Comparison of ENCODE assay signal across 8 cellular contexts in genomic region chr10:128924918-128925317, GRCh38.
"Had no signal": no experiment of that assay in that cellular context is flagged by ENCODE, and none has a peak within 500 bp of the region (broad histone marks: within the 10 kb centered on the region; RNA-seq: fewer than 3 reads in every experiment).

No MANE protein-coding gene starts in this region.

- H3K27ac ChIP-seq: GM23248 had no signal

- H2AFZ ChIP-seq: GM23248, GM23338 had no signal

- H3K9me3 ChIP-seq: HAP-1 had no signal

- H3K4me1 ChIP-seq: HAP-1 had no signal

- H3K9ac ChIP-seq: GM23248 had no signal

- H3K4me3 ChIP-seq: GM23248, GM23338, HAP-1 had no signal

- DNase-seq: GM23248, GOT3, H7, H9, HCEC 1CT, HFFc6 had no signal

- H3K4me2 ChIP-seq: GM23338 had no signal

- H3K36me3 ChIP-seq: HAP-1 had no signal
